In the genomic region with DNA sequence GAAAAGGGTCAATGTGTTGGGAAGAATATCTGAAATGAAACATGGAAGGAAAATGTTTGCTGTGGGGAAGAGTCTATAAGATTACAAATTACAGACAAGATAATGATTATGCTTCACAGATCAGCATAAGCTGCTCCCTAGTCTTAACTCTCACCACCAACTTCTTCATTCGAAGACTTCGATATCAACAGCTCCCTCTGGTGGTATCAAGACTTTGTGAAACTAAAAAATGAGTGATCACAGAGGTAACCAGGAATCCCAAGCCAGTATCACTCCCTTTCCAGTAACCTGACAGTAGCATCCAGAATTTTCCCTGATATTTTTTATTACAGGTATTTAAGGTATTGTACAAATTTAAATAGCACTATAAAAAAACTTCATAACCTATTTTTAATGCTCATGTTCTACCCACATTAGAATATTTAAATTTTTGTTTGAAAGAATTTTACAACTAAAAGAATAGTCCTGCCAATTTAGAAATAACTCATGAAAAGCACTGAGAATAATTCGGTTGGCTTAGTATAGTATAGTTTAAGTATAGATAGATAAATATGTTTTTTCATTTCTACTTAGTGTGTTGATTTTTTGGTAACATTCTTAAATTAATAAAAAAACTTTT, we compare ENCODE assay signal across 8 cellular contexts.
DNase-seq lines count a peak whose midpoint lies in the region; ATAC-seq and TF ChIP-seq lines count a peak whose summit lies in the region.

No MANE protein-coding gene starts in this region.

- H3K27ac ChIP-seq in SU-DHL-6 (ENCODE audit: low read depth, low read length) = no peak overlapping the region
- no peak overlapping the region for H3K27ac ChIP-seq in parathyroid adenoma

- no peak for ATAC-seq in HG03108 (IDR thresholded peaks at IDR 0.05; ENCODE audit: unreplicated experiment)
- ATAC-seq in HG03342 (IDR thresholded peaks at IDR 0.05; ENCODE audit: unreplicated experiment) = no peak

- H3K9me2 ChIP-seq in Loucy (replicated peaks; ENCODE audit: low read depth, low read length) (no peaks in the 10 kb centered on the region), SU-DHL-6 (replicated peaks; ENCODE audit: insufficient read depth, low read length) (no peaks in the 10 kb centered on the region)

- H4K20me1 ChIP-seq in Loucy (ENCODE audit: insufficient read depth, low read length, poor library complexity, severe bottlenecking) (no peaks in the 10 kb centered on the region), SU-DHL-6 (ENCODE audit: low read depth, low read length) (no peaks in the 10 kb centered on the region)

- H3K9ac ChIP-seq in Loucy (ENCODE audit: low read depth, low read length, poor library complexity, severe bottlenecking) (no peak overlapping the region), SU-DHL-6 (ENCODE audit: low read length) (no peak overlapping the region), parathyroid adenoma (no peak overlapping the region)

- H3K9me3 ChIP-seq in Loucy (ENCODE audit: insufficient read depth, low read depth, low read length) = no peaks in the 10 kb centered on the region
- no peaks in the 10 kb centered on the region for H3K9me3 ChIP-seq in SU-DHL-6 (ENCODE audit: insufficient read depth, low read length)
- no peaks in the 10 kb centered on the region for H3K9me3 ChIP-seq in parathyroid adenoma (ENCODE audit: control insufficient read depth, low read length)

- H3K36me3 ChIP-seq in Loucy (ENCODE audit: insufficient read depth, low read length) (peaks cover 8% of the 10 kb centered on the region; the same call in 1 of the 2 replicates), SU-DHL-6 (ENCODE audit: low read length) (no peaks in the 10 kb centered on the region), parathyroid adenoma (ENCODE audit: control insufficient read depth, insufficient read depth, low read length) (no peaks in the 10 kb centered on the region)

- H3K79me2 ChIP-seq in Loucy (ENCODE audit: insufficient read depth, low read length) (no peaks in the 10 kb centered on the region), SU-DHL-6 (ENCODE audit: insufficient read depth, low read length) (no peaks in the 10 kb centered on the region), parathyroid adenoma (no peaks in the 10 kb centered on the region)

- H3K4me1 ChIP-seq in Loucy (ENCODE audit: insufficient read depth, low read length, poor library complexity, severe bottlenecking) (no peaks in the 10 kb centered on the region), parathyroid adenoma (no peaks in the 10 kb centered on the region)

- TF ChIP-seq CTCF in GM20000 (IDR thresholded peaks at IDR 0.05; ENCODE audit: extremely low read depth, missing control alignments) (peak; percentile 29), Loucy (conservative IDR thresholded peaks at IDR 0.05; ENCODE audit: low read length) (peak; percentile 74), SU-DHL-6 (IDR thresholded peaks at IDR 0.05; ENCODE audit: insufficient read depth, low read length, poor library complexity, severe bottlenecking) (peak; percentile 45), fibroblast of pulmonary artery (IDR thresholded peaks at IDR 0.05; ENCODE audit: low read length, missing control alignments) (peak; percentile 73), parathyroid adenoma (IDR thresholded peaks at IDR 0.05) (peak; percentile 49)

- H3K27me3 ChIP-seq in Loucy (ENCODE audit: insufficient read depth, low read length, poor library complexity, severe bottlenecking) = no peaks in the 10 kb centered on the region
- no peaks in the 10 kb centered on the region for H3K27me3 ChIP-seq in SU-DHL-6 (ENCODE audit: low read length)
- no peaks in the 10 kb centered on the region for H3K27me3 ChIP-seq in parathyroid adenoma (ENCODE audit: control insufficient read depth, insufficient read depth, low read length)

- H2AFZ ChIP-seq in Loucy (ENCODE audit: low read length) = no peak overlapping the region
- H2AFZ ChIP-seq in SU-DHL-6 (ENCODE audit: low read depth, low read length, severe bottlenecking) = no peak overlapping the region
- H2AFZ ChIP-seq in parathyroid adenoma = no peak overlapping the region

- H3K4me2 ChIP-seq in Loucy (ENCODE audit: low read depth, low read length, poor library complexity, severe bottlenecking) (no peak overlapping the region), SU-DHL-6 (ENCODE audit: low read depth, low read length, poor library complexity, severe bottlenecking) (no peak overlapping the region), parathyroid adenoma (ENCODE audit: low read length) (no peak overlapping the region)

- DNase-seq in DMS53 treated with DMSO at 0.1 percent for 48 hours (lab: John Stamatoyannopoulos, UW; ENCODE audit: unreplicated experiment) (peak; percentile 72), GM20000 (ENCODE audit: low spot score) (peak; percentile 21), fibroblast of pulmonary artery (ENCODE audit: low read depth) (peak; percentile 67)

- H3K4me3 ChIP-seq in Loucy (ENCODE audit: low read length, poor library complexity, severe bottlenecking) = no peak overlapping the region
- H3K4me3 ChIP-seq in SU-DHL-6 (ENCODE audit: insufficient read depth, low read length, poor library complexity, severe bottlenecking) = no peak overlapping the region
- no peak overlapping the region for H3K4me3 ChIP-seq in fibroblast of pulmonary artery (replicated peaks; ENCODE audit: low read depth, low read length)
- no peak overlapping the region for H3K4me3 ChIP-seq in parathyroid adenoma (ENCODE audit: low read depth, low read length)

- H3F3A ChIP-seq in Loucy (ENCODE audit: low read depth) = no peaks in the 10 kb centered on the region
- no peaks in the 10 kb centered on the region for H3F3A ChIP-seq in SU-DHL-6 (ENCODE audit: insufficient read depth)

Comparison
In these comparisons a context has a peak if more than half of its experiments do, and no peak if none do; other contexts are left out.
1. DNase-seq: peak in every context shown above with its lines; median percentile 72 in DMS53 treated with DMSO at 0.1 percent for 48 hours; 67 in fibroblast of pulmonary artery; 21 in GM20000.